8 cellular contexts compared by ENCODE assay signal in the genomic region with DNA sequence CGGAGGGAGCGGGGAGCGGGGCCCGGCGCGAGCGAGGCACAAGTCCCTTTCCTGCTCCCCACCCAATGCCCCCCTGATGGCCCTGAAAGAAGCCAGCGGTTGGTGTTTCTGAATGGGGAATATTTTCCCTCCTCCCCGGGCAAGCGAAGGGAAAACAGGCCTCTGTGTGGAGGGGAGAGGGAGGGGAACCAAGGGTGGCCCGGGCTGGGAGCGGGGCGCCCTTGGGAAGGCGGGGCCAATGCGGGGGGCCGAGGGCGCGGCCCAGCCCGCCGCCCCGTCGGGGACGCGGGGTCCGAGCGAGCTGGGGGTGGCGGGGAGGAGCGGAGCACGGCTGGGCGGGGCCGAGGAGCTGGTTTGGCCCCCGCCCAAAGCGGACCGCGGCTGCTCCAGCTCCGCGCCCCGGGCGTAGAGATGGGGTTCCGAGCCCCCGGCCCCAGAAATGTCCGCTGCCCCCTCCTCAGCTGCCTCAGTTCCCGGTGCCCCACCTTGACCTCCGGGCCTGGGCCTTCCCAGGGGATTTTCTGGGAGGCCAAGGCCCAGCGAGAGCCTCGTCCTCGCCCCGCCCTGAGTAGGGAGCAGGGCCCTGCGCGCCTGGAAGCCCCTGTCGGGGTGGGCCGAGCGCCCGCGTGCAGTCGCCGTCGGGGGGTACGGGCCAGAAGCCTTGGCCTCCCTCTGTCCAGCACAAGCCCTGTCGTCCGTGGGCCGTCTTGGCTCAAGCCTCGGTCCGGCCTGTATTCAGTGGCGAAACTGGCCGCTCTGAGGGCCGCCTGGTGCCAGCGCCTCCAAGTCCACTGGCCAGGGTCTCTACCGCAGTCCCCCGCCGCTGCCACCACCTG. TPM values are rescaled to one million over a fixed set of nuclear protein-coding genes. Genes with fewer than 3 reads are reported as not detected.
DNase-seq lines count a peak whose midpoint lies in the region; ATAC-seq and TF ChIP-seq lines count a peak whose summit lies in the region.

No MANE protein-coding gene starts in this region.

- H3K9me3 ChIP-seq in iPS-15b (ENCODE audit: control insufficient read depth, insufficient read depth, low read length) = no peaks in the 10 kb centered on the region
- no peaks in the 10 kb centered on the region for H3K9me3 ChIP-seq in smooth muscle cell (replicated peaks; ENCODE audit: low read depth)

- H3K27ac Mint-ChIP-seq in GM23338 = no peak overlapping the region

- H3K9ac ChIP-seq in iPS-15b (ENCODE audit: low read depth, low read length) (peak overlapping the region; percentile 60), smooth muscle cell (ENCODE audit: low read depth) (peak overlapping the region; percentile 30)

- peaks cover 35% of the 10 kb centered on the region for H3K27me3 Mint-ChIP-seq in GM23338 (ENCODE audit: insufficient read depth, low read depth, poor library complexity)

- H3F3A ChIP-seq in GM23338 (replicated peaks; ENCODE audit: low read depth) = peaks cover 12% of the 10 kb centered on the region
- peaks cover 10% of the 10 kb centered on the region for H3F3A ChIP-seq in smooth muscle cell (ENCODE audit: low read depth)

- H3K27ac ChIP-seq in GM23338 (ENCODE audit: low read depth) = peak overlapping the region; percentile 69
- H3K27ac ChIP-seq in adipose tissue (ENCODE audit: low read depth, low read length) = peak overlapping the region; percentile 86
- peak overlapping the region; percentile 45 for H3K27ac ChIP-seq in smooth muscle cell (ENCODE audit: low read depth)

- H2AFZ ChIP-seq in GM23338 (peak overlapping the region; percentile 92), smooth muscle cell (ENCODE audit: low read depth) (peak overlapping the region; percentile 47)

- H3K9me3 Mint-ChIP-seq in GM23338 = no peaks in the 10 kb centered on the region

- WGBS in adipose tissue, 3 donors = 10 to 19% (median 15%) methylated on average over 54 to 71 of the region's 71 CpGs
- WGBS in smooth muscle cell (ENCODE audit: low lambda C conversion rate) = 38% methylated on average over 54 of the region's 71 CpGs

- H3K9me2 ChIP-seq in GM23338 (ENCODE audit: insufficient read depth) = no peaks in the 10 kb centered on the region

- TF ChIP-seq CTCF in GM23338 (conservative IDR thresholded peaks at IDR 0.05; ENCODE audit: low read depth in 2 of 2) (no peak), smooth muscle cell (IDR thresholded peaks at IDR 0.05; ENCODE audit: borderline replicate concordance, insufficient read depth, poor library complexity, severe bottlenecking) (no peak)

- H3K4me3 Mint-ChIP-seq in GM23338 = peak overlapping the region; percentile 72

- H3K4me2 ChIP-seq in GM23338 = peak overlapping the region; percentile 80
- H3K4me2 ChIP-seq in smooth muscle cell = peak overlapping the region; percentile 80

- no peaks in the 10 kb centered on the region for H3K36me3 ChIP-seq in GM23338 (ENCODE audit: insufficient read depth)
- no peaks in the 10 kb centered on the region for H3K36me3 ChIP-seq in iPS-15b (ENCODE audit: control insufficient read depth, insufficient read depth, low read length)
- H3K36me3 ChIP-seq in smooth muscle cell (ENCODE audit: low read depth) = no peaks in the 10 kb centered on the region

- H3K4me1 ChIP-seq in GM23338 (ENCODE audit: insufficient read depth) (peaks cover 20% of the 10 kb centered on the region), iPS-15b (ENCODE audit: control insufficient read depth, insufficient read depth, low read length) (peaks cover 5% of the 10 kb centered on the region), smooth muscle cell (ENCODE audit: low read depth) (peaks cover 7% of the 10 kb centered on the region)

- H3K27me3 ChIP-seq in GM23338 (ENCODE audit: insufficient read depth) (no peaks in the 10 kb centered on the region), iPS-15b (ENCODE audit: control insufficient read depth, insufficient read depth, low read length) (no peaks in the 10 kb centered on the region), smooth muscle cell (ENCODE audit: low read depth) (no peaks in the 10 kb centered on the region)

- H3K36me3 Mint-ChIP-seq in GM23338 (ENCODE audit: low read depth) = peaks cover 2% of the 10 kb centered on the region

- H3K4me3 ChIP-seq in GM23338 = peak overlapping the region; percentile 86
- peak overlapping the region; percentile 58 for H3K4me3 ChIP-seq in iPS-15b (ENCODE audit: low read depth, low read length)
- H3K4me3 ChIP-seq in smooth muscle cell = peak overlapping the region; percentile 41

- H3K79me2 ChIP-seq in GM23338 (replicated peaks; ENCODE audit: insufficient read depth) (peaks cover under 1% of the 10 kb centered on the region; the same call in 1 of the 2 replicates), smooth muscle cell (ENCODE audit: low read depth) (no peaks in the 10 kb centered on the region)

- DNase-seq in GM23338 (ENCODE audit: low spot score) = peak; percentile 66
- DNase-seq in smooth muscle cell (lab: John Stamatoyannopoulos, UW; ENCODE audit: unreplicated experiment) = no peak
- no peak for DNase-seq in SIG-M5 (lab: John Stamatoyannopoulos, UW)
- DNase-seq in NAMALWA (ENCODE audit: low spot score) = no peak
- DNase-seq in NCI-H2107 treated with DMSO at 0.1 percent for 48 hours (lab: John Stamatoyannopoulos, UW; ENCODE audit: unreplicated experiment) = no peak
- DNase-seq in NCI-H2227 (lab: John Stamatoyannopoulos, UW; ENCODE audit: unreplicated experiment) = no peak

- H3K4me1 Mint-ChIP-seq in GM23338 = peaks cover 30% of the 10 kb centered on the region

- peak; percentile 12 for ATAC-seq in GM23338

- H4K20me1 ChIP-seq in GM23338 (replicated peaks; ENCODE audit: insufficient read depth) = no peaks in the 10 kb centered on the region
- H4K20me1 ChIP-seq in smooth muscle cell (ENCODE audit: low read depth) = peaks cover 8% of the 10 kb centered on the region

TF ChIP-seq in GM23338, 12 proteins besides CTCF, POLR2A, EP300 and RAD21:
- peak; percentile 53 for TF ChIP-seq POLR2AphosphoS5 (IDR thresholded peaks at IDR 0.05; ENCODE audit: low read depth)
- TF ChIP-seq REST (IDR thresholded peaks at IDR 0.05; ENCODE audit: unreplicated experiment) = peak; percentile 3
- TF ChIP-seq STAT1 (IDR thresholded peaks at IDR 0.05; ENCODE audit: unreplicated experiment) = no peak

RNA-seq across cellular contexts. Expression of gene HEXIM1, which starts 3.9 kb away (rescaled TPM):
- total RNA-seq in GM23338 (2014; rRNA removed; shearing (Covaris generic)) = 10.9 and 11.9 TPM in 2 replicates
- polyA plus RNA-seq in GM23338 (2016; fragmentation: Nextera tagmentation; extraction: Ambion mirVana) = 9.2 and 9.7 TPM in 2 replicates
- polyA plus RNA-seq in adipose tissue = 10 to 100 TPM in 2 of 3 donors, 1 to 10 TPM in 1; 5.4 to 24.9 (median 13.4) TPM
- 9.3 and 13.7 TPM in 2 replicates for total RNA-seq in smooth muscle cell
- 9.4 TPM in 2 replicates for polyA plus RNA-seq in smooth muscle cell

RNA-seq across cellular contexts. Expression of gene ACBD4, which starts 8.9 kb away (rescaled TPM):
- 5.1 and 6.7 TPM in 2 replicates for total RNA-seq in GM23338 (2014; rRNA removed; shearing (Covaris generic))
- polyA plus RNA-seq in GM23338 (2016; fragmentation: Nextera tagmentation; extraction: Ambion mirVana) (4.5 and 5.1 TPM in 2 replicates), adipose tissue (10 to 100 TPM; 11.2 to 17.4 (median 15.6) TPM), smooth muscle cell (5.0 and 5.9 TPM in 2 replicates)
- 0.49 and 4.6 TPM in 2 replicates for total RNA-seq in smooth muscle cell

RNA-seq across cellular contexts. Expression of gene PLCD3, which starts 12.1 kb away (rescaled TPM):
- total RNA-seq in GM23338 (2014; rRNA removed; shearing (Covaris generic)) = 15.9 and 32.1 TPM in 2 replicates
- polyA plus RNA-seq in GM23338 (2016; fragmentation: Nextera tagmentation; extraction: Ambion mirVana) = 3.0 and 5.7 TPM in 2 replicates
- polyA plus RNA-seq in adipose tissue = 10 to 100 TPM in 2 of 3 donors, 1 to 10 TPM in 1; 6.9 to 49.7 (median 42.4) TPM
- total RNA-seq in smooth muscle cell = 24.0 and 43.3 TPM in 2 replicates
- 33.4 and 33.7 TPM in 2 replicates for polyA plus RNA-seq in smooth muscle cell

RNA-seq across cellular contexts. Expression of gene HEXIM2, which starts 17.3 kb away (rescaled TPM):
- 9.0 and 9.8 TPM in 2 replicates for total RNA-seq in GM23338 (2014; rRNA removed; shearing (Covaris generic))
- 9.5 and 12.4 TPM in 2 replicates for polyA plus RNA-seq in GM23338 (2016; fragmentation: Nextera tagmentation; extraction: Ambion mirVana)
- polyA plus RNA-seq in adipose tissue = 1 to 10 TPM; 5.4 to 8.0 (median 7.8) TPM
- total RNA-seq in smooth muscle cell = 3.4 TPM in 2 replicates
- polyA plus RNA-seq in smooth muscle cell = 6.1 and 6.8 TPM in 2 replicates
